In the genomic region with DNA sequence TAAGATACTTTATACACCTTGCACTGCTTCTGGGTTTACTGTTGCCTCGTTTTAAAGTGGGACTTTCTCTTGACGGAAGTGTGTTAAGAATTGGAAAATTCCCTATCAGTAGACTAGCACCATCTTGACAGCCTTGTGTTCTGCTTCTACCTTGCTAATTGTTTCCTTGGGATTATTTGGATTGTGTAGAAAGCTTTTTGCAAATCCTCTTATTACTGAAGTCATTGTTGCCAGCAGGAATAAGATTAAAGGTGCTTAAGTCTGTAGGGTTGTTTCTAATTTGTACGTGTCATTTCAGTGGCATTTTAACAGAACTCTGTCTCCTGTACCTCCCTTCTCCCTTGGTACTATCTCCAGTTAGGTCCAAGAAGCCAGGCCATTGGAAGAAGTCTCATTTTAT, we compare ENCODE assay signal across 13 cellular contexts.
DNase-seq lines count a peak whose midpoint lies in the region; ATAC-seq and TF ChIP-seq lines count a peak whose summit lies in the region.
"Had no signal": no experiment of that assay in that cellular context is flagged by ENCODE, and none has a peak within 500 bp of the region (broad histone marks: within the 10 kb centered on the region; RNA-seq: fewer than 3 reads in every experiment).

No MANE protein-coding gene starts in this region.

- DNase-seq in Ammon's horn (ENCODE audit: low spot score) (peak; percentile 6), dorsolateral prefrontal cortex (no peak), ureter (ENCODE audit: low spot score) (no peak), ovary (no peak), HT-29 (ENCODE audit: low spot score) (no peak), sigmoid colon (no peak)
- DNase-seq: 8988T; activated CD4-positive, alpha-beta T cell treated with anti-CD3 and anti-CD28 coated beads, Interleukin-2, amount 50 U/mL, for 48 hours; brain microvascular endothelial cell; thyroid gland had no signal

- ATAC-seq in GM21526 (IDR thresholded peaks at IDR 0.05; ENCODE audit: low FRiP score, unreplicated experiment) = peak; percentile 1
- ATAC-seq: activated T-helper 17 cell treated with anti-CD3 and anti-CD28 coated beads, Interleukin-2, amount 50 U/mL, for 72 hours had no signal

- H3K4me1 ChIP-seq in HUES6 (ENCODE audit: control insufficient read depth, insufficient read depth, low read length) (peaks cover 37% of the 10 kb centered on the region), ovary (ENCODE audit: insufficient read depth) (no peaks in the 10 kb centered on the region), sigmoid colon (peaks cover 0 to 32% (median 4%) of the 10 kb centered on the region in 4 donors)
- H3K4me1 ChIP-seq: thyroid gland had no signal

- 76 to 84% (median 79%) methylated on average over 3 of the region's 3 CpGs for WGBS in ovary, 3 donors
- 80 to 91% methylated on average over 3 of the region's 3 CpGs for WGBS in sigmoid colon, 2 donors

- H3K36me3 ChIP-seq in HUES6 (ENCODE audit: control insufficient read depth, insufficient read depth, low read length) = peaks cover 13% of the 10 kb centered on the region; the same call in 1 of the 2 replicates
- H3K36me3 ChIP-seq in ovary = no peaks in the 10 kb centered on the region
- peaks cover 0 to 9% (median 0%) of the 10 kb centered on the region in 4 donors for H3K36me3 ChIP-seq in sigmoid colon
- H3K36me3 ChIP-seq: brain microvascular endothelial cell, thyroid gland had no signal

- H3K9me3 ChIP-seq in HUES6 (ENCODE audit: control insufficient read depth, insufficient read depth, low read depth, low read length) (peaks cover 12% of the 10 kb centered on the region), ovary (no peaks in the 10 kb centered on the region), sigmoid colon (peaks cover 5 to 10% (median 6%) of the 10 kb centered on the region in 4 donors)
- H3K9me3 ChIP-seq: thyroid gland had no signal

- no peak for TF ChIP-seq CTCF in dorsolateral prefrontal cortex (IDR thresholded peaks at IDR 0.05 in 54 of 56, conservative IDR thresholded peaks at IDR 0.05 in 2 of 56; ENCODE audit: low read depth in 1 of 56, partially characterized antibody in 56 of 56)
- TF ChIP-seq CTCF in ovary (IDR thresholded peaks at IDR 0.05) = no peak
- no peak for TF ChIP-seq CTCF in sigmoid colon (IDR thresholded peaks at IDR 0.05)

- TF ChIP-seq POLR2A in ovary (IDR thresholded peaks at IDR 0.05) (no peak), sigmoid colon (IDR thresholded peaks at IDR 0.05) (no peak)

- intact Hi-C loops in dorsolateral prefrontal cortex (cut with DNase I) = no loop called here
- intact Hi-C loops in ovary (cut with DNase I) = no loop called here
- intact Hi-C loops in sigmoid colon (cut with DNase I) = no loop called here

- no peaks in the 10 kb centered on the region for H3K27me3 ChIP-seq in HUES6 (ENCODE audit: control insufficient read depth, insufficient read depth, low read length)
- no peaks in the 10 kb centered on the region for H3K27me3 ChIP-seq in dorsolateral prefrontal cortex
- no peaks in the 10 kb centered on the region for H3K27me3 ChIP-seq in ovary
- no peaks in the 10 kb centered on the region for H3K27me3 ChIP-seq in sigmoid colon
- H3K27me3 ChIP-seq: brain microvascular endothelial cell, thyroid gland had no signal

- H3K27ac ChIP-seq in HUES6 (ENCODE audit: low read depth, low read length) = no peak overlapping the region
- peak overlapping the region in 52 of 59 donors; percentile 0 to 81 (median 56) for H3K27ac ChIP-seq in dorsolateral prefrontal cortex
- H3K27ac ChIP-seq in ovary = no peak overlapping the region
- no peak overlapping the region for H3K27ac ChIP-seq in sigmoid colon
- H3K27ac ChIP-seq: brain microvascular endothelial cell, thyroid gland had no signal

- H3K4me3 ChIP-seq in HUES6 (ENCODE audit: low read depth, low read length) (peak overlapping the region; percentile 38; the same call in 1 of the 2 replicates), dorsolateral prefrontal cortex (peak overlapping the region in 41 of 59 donors; percentile 1 to 59 (median 35)), ovary (no peak overlapping the region), sigmoid colon (no peak overlapping the region)
- H3K4me3 ChIP-seq: thyroid gland had no signal

- TF ChIP-seq EP300 in ovary (IDR thresholded peaks at IDR 0.05) (no peak), sigmoid colon (IDR thresholded peaks at IDR 0.05) (no peak)

- no peak overlapping the region for H3K9ac ChIP-seq in HUES6 (ENCODE audit: low read length)

Comparison
In these comparisons a context has a peak if more than half of its experiments do, and no peak if none do; other contexts are left out.
1. H3K27ac ChIP-seq: peak in dorsolateral prefrontal cortex (52 of 59); none in HUES6 (single experiment), ovary (0 of 2) and sigmoid colon (0 of 4).
2. H3K4me3 ChIP-seq: peak in HUES6 (single experiment) and dorsolateral prefrontal cortex (41 of 59); none in ovary (single experiment) and sigmoid colon (0 of 4).